In the genomic region with DNA sequence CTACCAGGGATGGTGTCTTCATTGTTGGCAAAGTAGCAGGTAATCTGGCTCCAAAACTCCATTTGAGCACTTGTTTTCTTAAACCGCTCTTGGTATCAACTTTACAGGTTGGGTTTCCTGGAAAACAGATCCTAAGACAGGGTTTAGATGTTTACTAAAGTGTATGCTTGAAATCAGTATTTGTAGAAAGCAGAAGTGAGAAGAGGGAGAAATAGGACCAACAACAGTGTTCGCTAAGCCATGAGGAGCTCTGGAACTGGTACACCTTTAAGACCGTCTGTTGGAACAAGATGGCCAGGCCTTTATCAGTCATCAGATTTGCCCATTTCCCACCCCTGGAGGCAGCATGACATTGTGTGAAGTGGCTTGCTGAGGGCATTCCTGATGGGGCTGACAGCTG, we compare ENCODE assay signal across 20 cellular contexts.
DNase-seq lines count a peak whose midpoint lies in the region; FAIRE-seq and TF ChIP-seq lines count a peak whose summit lies in the region.
"Had no signal": no experiment of that assay in that cellular context is flagged by ENCODE, and none has a peak within 500 bp of the region (broad histone marks: within the 10 kb centered on the region; RNA-seq: fewer than 3 reads in every experiment).

No MANE protein-coding gene starts in this region.

- TF ChIP-seq EP300 in ovary (IDR thresholded peaks at IDR 0.05): no peak

- TF ChIP-seq POLR2A in GM12891 (IDR thresholded peaks at IDR 0.05; ENCODE audit: low read depth, low read length): no peak
- no peak for TF ChIP-seq POLR2A in ovary (IDR thresholded peaks at IDR 0.05)

- no peak overlapping the region for H3K4me3 Mint-ChIP-seq in endodermal cell
- no peak overlapping the region for H3K4me3 Mint-ChIP-seq in CD14-positive monocyte
- H3K4me3 Mint-ChIP-seq: B cell; CD4-positive, alpha-beta T cell; CD8-positive, alpha-beta memory T cell; GM23338; H9 had no signal

- H3K36me3 ChIP-seq in endodermal cell (ENCODE audit: control insufficient read depth, insufficient read depth, low read length) (no peaks in the 10 kb centered on the region), ovary (no peaks in the 10 kb centered on the region)
- H3K36me3 ChIP-seq: BLaER1 had no signal

- TF ChIP-seq CTCF in endodermal cell (conservative IDR thresholded peaks at IDR 0.05) (no peak), ovary (IDR thresholded peaks at IDR 0.05) (no peak), CD14-positive monocyte (IDR thresholded peaks at IDR 0.05) (no peak)

- H3K27me3 Mint-ChIP-seq in endodermal cell (ENCODE audit: insufficient read depth): no peaks in the 10 kb centered on the region
- H3K27me3 Mint-ChIP-seq in CD14-positive monocyte (ENCODE audit: low read depth in 3 of 3): peaks cover 0 to 2% (median 0%) of the 10 kb centered on the region in 3 donors
- H3K27me3 Mint-ChIP-seq: B cell; CD4-positive, alpha-beta T cell; CD8-positive, alpha-beta memory T cell had no signal

- H3K27me3 ChIP-seq in endodermal cell (ENCODE audit: control insufficient read depth, insufficient read depth, low read length, poor library complexity, severe bottlenecking): no peaks in the 10 kb centered on the region
- H3K27me3 ChIP-seq in ovary: no peaks in the 10 kb centered on the region
- H3K27me3 ChIP-seq: BLaER1 had no signal

- FAIRE-seq in GM12891 (lab: Jason Lieb, UNC): no peak
- FAIRE-seq: A204.1, D721Med had no signal

- H3K9me3 ChIP-seq in endodermal cell (ENCODE audit: control insufficient read depth, low read length): no peaks in the 10 kb centered on the region
- no peaks in the 10 kb centered on the region for H3K9me3 ChIP-seq in ovary
- H3K9me3 ChIP-seq: BLaER1 had no signal

- no peak for DNase-seq in GM12891 (ENCODE audit: insufficient read length, low spot score)
- DNase-seq in endodermal cell: peak; percentile 44
- peak; percentile 42 for DNase-seq in myocyte (ENCODE audit: low read depth)
- no peak for DNase-seq in DMS153 treated with DMSO at 0.1 percent for 48 hours (lab: John Stamatoyannopoulos, UW; ENCODE audit: unreplicated experiment)
- no peak for DNase-seq in ovary
- DNase-seq in CD14-positive monocyte (ENCODE audit: low spot score): no peak
- DNase-seq: CD4-positive, alpha-beta T cell; CD8-positive, alpha-beta memory T cell; DMS 273 treated with DMSO at 0.1 percent for 48 hours; DMS53; DMS79 treated with DMSO at 0.1 percent for 48 hours; GF-D8; H9 had no signal

- H3K4me3 ChIP-seq in endodermal cell (ENCODE audit: low read length): no peak overlapping the region
- no peak overlapping the region for H3K4me3 ChIP-seq in ovary
- H3K4me3 ChIP-seq: BLaER1, GM23338 had no signal

- WGBS in endodermal cell (ENCODE audit: insufficient coverage in 1 of 2, insufficient read length in 1 of 2), 2 experiments: 88 to 100% methylated on average over 2 to 3 of the region's 3 CpGs
- 94 to 98% (median 95%) methylated on average over 3 of the region's 3 CpGs for WGBS in ovary, 3 donors

- H3K4me1 Mint-ChIP-seq in endodermal cell: no peaks in the 10 kb centered on the region
- H3K4me1 Mint-ChIP-seq in CD14-positive monocyte: no peaks in the 10 kb centered on the region
- H3K4me1 Mint-ChIP-seq: B cell; CD8-positive, alpha-beta memory T cell; GM23338; H9 had no signal

- intact Hi-C loops in ovary (cut with DNase I): no loop called here
- intact Hi-C loops in CD14-positive monocyte (cut with micrococcal nuclease): no loop called here

- H3K4me1 ChIP-seq in endodermal cell (ENCODE audit: control insufficient read depth, insufficient read depth, low read length) (no peaks in the 10 kb centered on the region), ovary (ENCODE audit: insufficient read depth) (no peaks in the 10 kb centered on the region)
- H3K4me1 ChIP-seq: BLaER1 had no signal

- no peak overlapping the region for H3K27ac ChIP-seq in endodermal cell (ENCODE audit: low read depth, low read length)
- no peak overlapping the region for H3K27ac ChIP-seq in ovary
- H3K27ac ChIP-seq: 22Rv1, BLaER1, C4-2B had no signal

- H3K9me3 Mint-ChIP-seq in endodermal cell (no peaks in the 10 kb centered on the region), CD14-positive monocyte (peaks cover 0 to 6% (median 0%) of the 10 kb centered on the region in 7 donors)
- H3K9me3 Mint-ChIP-seq: CD4-positive, alpha-beta T cell; GM23338; H9 had no signal

- no peaks in the 10 kb centered on the region for H3K36me3 Mint-ChIP-seq in endodermal cell (ENCODE audit: low read depth)
- no peaks in the 10 kb centered on the region for H3K36me3 Mint-ChIP-seq in CD14-positive monocyte
- H3K36me3 Mint-ChIP-seq: CD8-positive, alpha-beta memory T cell had no signal

- H3K27ac Mint-ChIP-seq in endodermal cell (no peak overlapping the region), CD14-positive monocyte (no peak overlapping the region)
- H3K27ac Mint-ChIP-seq: B cell; CD4-positive, alpha-beta T cell; CD8-positive, alpha-beta memory T cell; GM23338; H9 had no signal

- no peak overlapping the region for H3K9ac ChIP-seq in endodermal cell (ENCODE audit: extremely low read depth, low read length, poor library complexity, severe bottlenecking)
- H3K9ac ChIP-seq: BLaER1 had no signal

TF ChIP-seq in GM12891, 5 proteins besides CTCF, POLR2A, EP300 and RAD21:
- TF ChIP-seq POLR2AphosphoS5 (IDR thresholded peaks at IDR 0.05; ENCODE audit: low read depth, low read length): no peak
- no peak for TF ChIP-seq POU2F2 (IDR thresholded peaks at IDR 0.05; ENCODE audit: low read depth, low read length)
- no peak for TF ChIP-seq PAX5 (IDR thresholded peaks at IDR 0.05; ENCODE audit: insufficient read depth, low read length, severe bottlenecking)
- TF ChIP-seq TAF1 (IDR thresholded peaks at IDR 0.05; ENCODE audit: low read depth, low read length): no peak
- TF ChIP-seq SPI1 (IDR thresholded peaks at IDR 0.05; ENCODE audit: low read depth, low read length): peak; percentile 80

Comparison
In these comparisons a context has a peak if more than half of its experiments do, and no peak if none do; other contexts are left out.
1. DNase-seq: peak in endodermal cell (single experiment) and myocyte (single experiment); none in GM12891 (single experiment), DMS153 treated with DMSO at 0.1 percent for 48 hours (single experiment), ovary (0 of 5) and CD14-positive monocyte (single experiment).